In the genomic region with DNA sequence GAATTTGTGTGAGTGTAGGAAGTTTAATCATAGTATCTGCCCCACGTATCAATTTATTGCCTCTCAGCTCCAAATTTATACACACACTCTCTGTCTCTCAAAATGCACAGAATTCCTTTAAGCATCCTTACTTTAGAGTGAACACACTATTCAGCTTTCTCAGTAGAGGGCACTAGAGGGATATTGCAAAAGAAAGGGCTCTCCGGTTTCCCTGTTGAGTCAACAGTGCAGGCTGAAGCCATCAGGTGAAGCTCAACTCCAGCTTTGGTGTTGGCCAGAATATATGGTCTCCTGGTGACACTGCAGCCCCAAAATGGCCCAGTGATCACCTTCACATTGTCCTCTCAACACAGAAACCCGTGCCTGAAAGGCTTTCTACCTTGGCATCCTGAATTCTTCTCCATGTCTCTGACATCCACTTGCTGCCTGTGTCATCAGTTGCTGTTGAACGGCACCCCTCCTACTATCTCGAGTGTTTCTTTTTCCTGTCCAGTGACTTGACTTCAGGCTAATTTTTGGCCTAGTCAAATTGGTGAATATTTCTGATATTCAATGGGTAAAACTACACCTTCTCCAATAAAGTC, we compare ENCODE assay signal across 8 cellular contexts.
DNase-seq lines count a peak whose midpoint lies in the region; ATAC-seq and TF ChIP-seq lines count a peak whose summit lies in the region.

No MANE protein-coding gene starts in this region.

- no peak overlapping the region for H3K4me3 ChIP-seq in DND-41 (ENCODE audit: low read depth in 1 of 2, low read length in 2 of 2)
- no peak overlapping the region for H3K4me3 ChIP-seq in epithelial cell of proximal tubule (ENCODE audit: low read depth, low read length)
- no peak overlapping the region for H3K4me3 ChIP-seq in stomach

- H3K4me1 ChIP-seq in DND-41 (ENCODE audit: insufficient read depth, low read length) (no peaks in the 10 kb centered on the region), stomach (no peaks in the 10 kb centered on the region)

- DNase-seq in DND-41 (no peak), NCI-H748 treated with DMSO at 0.1 percent for 48 hours (lab: John Stamatoyannopoulos, UW) (peak; percentile 3), epithelial cell of proximal tubule (ENCODE audit: low read depth) (peak; percentile 6), retina (peak; percentile 49), NCI-H2029 (lab: John Stamatoyannopoulos, UW) (no peak), stomach (no peak)
- DNase-seq in activated naive CD4-positive, alpha-beta T cell (lab: John Stamatoyannopoulos, UW), result no peak

- 0 out of 2 replicates have a peak overlapping the region, but pooled peaks have one; percentile 26 for H2AFZ ChIP-seq in DND-41 (ENCODE audit: low read depth, low read length)

- ATAC-seq in DND-41 (ENCODE audit: insufficient read depth, low read depth) (peak; percentile 35; the same call in 1 of the 3 replicates), HG02798 (IDR thresholded peaks at IDR 0.05; ENCODE audit: poor library complexity, unreplicated experiment) (peak; percentile 60)

- no peak overlapping the region for H3K27ac ChIP-seq in DND-41 (ENCODE audit: low read length)
- H3K27ac ChIP-seq in stomach, result no peak overlapping the region

- no peaks in the 10 kb centered on the region for H3K9me3 ChIP-seq in DND-41 (ENCODE audit: insufficient read depth, low read length, severe bottlenecking)
- no peaks in the 10 kb centered on the region for H3K9me3 ChIP-seq in stomach

- TF ChIP-seq POLR2A in stomach (IDR thresholded peaks at IDR 0.05), result no peak

- H3K36me3 ChIP-seq in DND-41 (ENCODE audit: insufficient read depth, low read length), result no peaks in the 10 kb centered on the region
- no peaks in the 10 kb centered on the region for H3K36me3 ChIP-seq in stomach

- no peaks in the 10 kb centered on the region for H3K79me2 ChIP-seq in DND-41 (ENCODE audit: insufficient read depth, low read length)

- H4K20me1 ChIP-seq in DND-41 (ENCODE audit: insufficient read depth, low read length), result no peaks in the 10 kb centered on the region

- peak; percentile 45 for TF ChIP-seq CTCF in DND-41 (IDR thresholded peaks at IDR 0.05; ENCODE audit: borderline replicate concordance, extremely low read depth, low read length, poor library complexity, severe bottlenecking)
- TF ChIP-seq CTCF in epithelial cell of proximal tubule (conservative IDR thresholded peaks at IDR 0.05; ENCODE audit: low read depth, low read length), result peak; percentile 80
- TF ChIP-seq CTCF in stomach (IDR thresholded peaks at IDR 0.05), result peak in 3 of 7 experiments; percentile 11 to 39 (median 24)

- intact Hi-C loops in stomach (cut with DNase I; ENCODE audit: low total_unique reads), result no loop called here

- no peak overlapping the region for H3K9ac ChIP-seq in DND-41 (ENCODE audit: low read depth, low read length)

- no peak for TF ChIP-seq EP300 in stomach (IDR thresholded peaks at IDR 0.05)

- 25 to 38% (median 34%) methylated on average over 5 of the region's 5 CpGs for WGBS in stomach, 5 donors

- H3K4me2 ChIP-seq in DND-41 (ENCODE audit: insufficient read depth, low read length), result no peak overlapping the region

- H3K27me3 ChIP-seq in DND-41 (ENCODE audit: insufficient read depth, low read length, poor library complexity) (no peaks in the 10 kb centered on the region), stomach (no peaks in the 10 kb centered on the region)

Comparison
In these comparisons a context has a peak if more than half of its experiments do, and no peak if none do; other contexts are left out.
1. DNase-seq: peak in NCI-H748 treated with DMSO at 0.1 percent for 48 hours (single experiment), epithelial cell of proximal tubule (single experiment) and retina (single experiment); none in DND-41 (single experiment), NCI-H2029 (single experiment), activated naive CD4-positive, alpha-beta T cell (0 of 4) and stomach (single experiment).